In genomic region chr4:5894266-5894665, GRCh38 we compare ENCODE assay signal across 25 cellular contexts. TPM values are rescaled to one million over a fixed set of nuclear protein-coding genes. Genes with fewer than 3 reads are reported as not detected.
DNase-seq lines count a peak whose midpoint lies in the region; ATAC-seq and TF ChIP-seq lines count a peak whose summit lies in the region.
"Had no signal": no experiment of that assay in that cellular context is flagged by ENCODE, and none has a peak within 500 bp of the region (broad histone marks: within the 10 kb centered on the region; RNA-seq: fewer than 3 reads in every experiment).

No MANE protein-coding gene starts in this region.

- TF ChIP-seq CTCF in BE2C (IDR thresholded peaks at IDR 0.05; ENCODE audit: low read depth, low read length) (no peak), WTC11 (IDR thresholded peaks at IDR 0.05) (no peak)

- H3K4me3 Mint-ChIP-seq in WTC11 = no peak overlapping the region
- H3K4me3 Mint-ChIP-seq: activated naive CD4-positive, alpha-beta T cell treated with anti-CD3 and anti-CD28 coated beads, Interleukin-2, amount 10 ng/mL, durations not matched to agents 7 days and 5 days; activated T-helper 1 cell treated with anti-CD3 and anti-CD28 coated beads, Interleukin-12 subunit alpha, Interleukin-12 subunit beta, Interleukin-2, Interleukin-4 antibody, amounts not matched to agents 30 ng/mL and 10 ng/mL and 1 ng/mL, durations not matched to agents 14 hours and 24 hours and 36 hours; B cell had no signal

- peaks cover 14% of the 10 kb centered on the region for H3K27me3 ChIP-seq in BE2C

- H3K9me3 Mint-ChIP-seq in WTC11 = peaks cover 12% of the 10 kb centered on the region
- H3K9me3 Mint-ChIP-seq: activated naive CD4-positive, alpha-beta T cell treated with anti-CD3 and anti-CD28 coated beads, Interleukin-2, amount 10 ng/mL, durations not matched to agents 7 days and 5 days had no signal

- peaks cover 13% of the 10 kb centered on the region for H3K4me1 ChIP-seq in BE2C
- H3K4me1 ChIP-seq: Caco-2, pancreas had no signal

- H3K9me3 ChIP-seq in BE2C = no peaks in the 10 kb centered on the region
- H3K9me3 ChIP-seq: Caco-2, pancreas had no signal

- no peak overlapping the region for H3K27ac Mint-ChIP-seq in WTC11
- H3K27ac Mint-ChIP-seq: activated naive CD4-positive, alpha-beta T cell treated with anti-CD3 and anti-CD28 coated beads, Interleukin-2, amount 10 ng/mL, durations not matched to agents 7 days and 5 days; activated T-helper 1 cell treated with anti-CD3 and anti-CD28 coated beads, Interleukin-12 subunit alpha, Interleukin-12 subunit beta, Interleukin-2, Interleukin-4 antibody, amounts not matched to agents 30 ng/mL and 10 ng/mL and 1 ng/mL, durations not matched to agents 14 hours and 24 hours and 36 hours; B cell; naive thymus-derived CD4-positive, alpha-beta T cell had no signal

- POLR2A ChIA-PET in WTC11 (lab: Charles Lee) = interaction anchor here (0.9 kb wide), 1 partner anchor 86 kb away, joined by 3 read pairs; no protein-coding TSS in a partner anchor

- CTCF ChIA-PET in WTC11 (lab: Charles Lee) = interaction anchor here (1.0 to 2.1 kb wide), 7 partner anchors 11 to 104 kb away, joined by 3 to 8 read pairs (median 6); no protein-coding TSS in a partner anchor

- H3K36me3 ChIP-seq in BE2C = no peaks in the 10 kb centered on the region
- H3K36me3 ChIP-seq: left ventricle myocardium inferior, pancreas, tibial artery had no signal

- H3K36me3 Mint-ChIP-seq in WTC11 = peaks cover 8% of the 10 kb centered on the region
- H3K36me3 Mint-ChIP-seq: activated naive CD4-positive, alpha-beta T cell treated with anti-CD3 and anti-CD28 coated beads, Interleukin-2, amount 10 ng/mL, durations not matched to agents 7 days and 5 days had no signal

- DNase-seq in BE2C = peak; percentile 73
- DNase-seq in NCI-H1092 (lab: John Stamatoyannopoulos, UW) = peak; percentile 12
- peak; percentile 91 for DNase-seq in NCI-H524 treated with DMSO at 0.1 percent for 48 hours (lab: John Stamatoyannopoulos, UW)
- DNase-seq in myocyte (ENCODE audit: low read depth) = peak; percentile 32
- no peak for DNase-seq in WTC11 (ENCODE audit: low spot score)
- DNase-seq in kidney glomerular epithelial cell (lab: John Stamatoyannopoulos, UW) = no peak
- no peak for DNase-seq in activated gamma-delta T cell treated with Interleukin-2 at 50 U/mL for 16 hours
- DNase-seq: activated CD4-positive, alpha-beta T cell treated with anti-CD3 and anti-CD28 coated beads, Interleukin-2, amount 50 U/mL, for 4 hours; activated CD8-positive, alpha-beta memory T cell treated with anti-CD3 and anti-CD28 coated beads, Interleukin-2, amount 50 U/mL, for 4 hours; activated naive CD4-positive, alpha-beta T cell treated with anti-CD3 and anti-CD28 coated beads, Interleukin-2, amount 10 ng/mL, durations not matched to agents 7 days and 5 days; Caco-2; left ventricle myocardium inferior; mesendoderm; naive thymus-derived CD4-positive, alpha-beta T cell; NCI-H1436; pancreas; PC-9; tibial artery had no signal

- ATAC-seq in WTC11 = no peak
- ATAC-seq in HG02981 (IDR thresholded peaks at IDR 0.05; ENCODE audit: unreplicated experiment) = no peak
- ATAC-seq: HCT116; naive thymus-derived CD4-positive, alpha-beta T cell; pancreas; Right ventricle myocardium inferior had no signal

- peaks cover 91% of the 10 kb centered on the region for H3K27me3 Mint-ChIP-seq in WTC11 (ENCODE audit: low read depth)

- H3K4me3 ChIP-seq in BE2C (ENCODE audit: low read depth, low read length) = no peak overlapping the region
- H3K4me3 ChIP-seq: left ventricle myocardium inferior, pancreas, PC-9, smooth muscle cell, tibial artery had no signal

- H3K4me1 Mint-ChIP-seq in WTC11 = peaks cover 40% of the 10 kb centered on the region
- H3K4me1 Mint-ChIP-seq: activated naive CD4-positive, alpha-beta T cell treated with anti-CD3 and anti-CD28 coated beads, Interleukin-2, amount 10 ng/mL, durations not matched to agents 7 days and 5 days had no signal

TF ChIP-seq in WTC11, 78 proteins besides CTCF, POLR2A, EP300 and RAD21:
- TF ChIP-seq HMGXB4 (CRISPR knock-in tag; IDR thresholded peaks at IDR 0.05) = no peak
- TF ChIP-seq, protein P1, sequence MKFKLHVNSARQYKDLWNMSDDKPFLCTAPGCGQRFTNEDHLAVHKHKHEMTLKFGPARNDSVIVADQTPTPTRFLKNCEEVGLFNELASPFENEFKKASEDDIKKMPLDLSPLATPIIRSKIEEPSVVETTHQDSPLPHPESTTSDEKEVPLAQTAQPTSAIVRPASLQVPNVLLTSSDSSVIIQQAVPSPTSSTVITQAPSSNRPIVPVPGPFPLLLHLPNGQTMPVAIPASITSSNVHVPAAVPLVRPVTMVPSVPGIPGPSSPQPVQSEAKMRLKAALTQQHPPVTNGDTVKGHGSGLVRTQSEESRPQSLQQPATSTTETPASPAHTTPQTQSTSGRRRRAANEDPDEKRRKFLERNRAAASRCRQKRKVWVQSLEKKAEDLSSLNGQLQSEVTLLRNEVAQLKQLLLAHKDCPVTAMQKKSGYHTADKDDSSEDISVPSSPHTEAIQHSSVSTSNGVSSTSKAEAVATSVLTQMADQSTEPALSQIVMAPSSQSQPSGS (CRISPR knock-in tag; IDR thresholded peaks at IDR 0.05; ENCODE audit: borderline replicate concordance, low read depth) = no peak
- TF ChIP-seq, protein P2, sequence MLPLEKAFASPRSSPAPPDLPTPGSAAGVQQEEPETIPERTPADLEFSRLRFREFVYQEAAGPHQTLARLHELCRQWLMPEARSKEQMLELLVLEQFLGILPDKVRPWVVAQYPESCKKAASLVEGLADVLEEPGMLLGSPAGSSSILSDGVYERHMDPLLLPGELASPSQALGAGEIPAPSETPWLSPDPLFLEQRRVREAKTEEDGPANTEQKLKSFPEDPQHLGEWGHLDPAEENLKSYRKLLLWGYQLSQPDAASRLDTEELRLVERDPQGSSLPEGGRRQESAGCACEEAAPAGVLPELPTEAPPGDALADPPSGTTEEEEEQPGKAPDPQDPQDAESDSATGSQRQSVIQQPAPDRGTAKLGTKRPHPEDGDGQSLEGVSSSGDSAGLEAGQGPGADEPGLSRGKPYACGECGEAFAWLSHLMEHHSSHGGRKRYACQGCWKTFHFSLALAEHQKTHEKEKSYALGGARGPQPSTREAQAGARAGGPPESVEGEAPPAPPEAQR (CRISPR knock-in tag; IDR thresholded peaks at IDR 0.05) = no peak
- TF ChIP-seq ZNF416 (CRISPR knock-in tag; IDR thresholded peaks at IDR 0.05) = no peak

RNA-seq across cellular contexts. Expression of gene CRMP1, which starts 1.4 kb away (rescaled TPM):
- 252 TPM for polyA plus RNA-seq in BE2C (2012; ENCODE audit: insufficient read depth, insufficient read length, low read depth)
- total RNA-seq in myocyte (23.2 and 23.6 TPM in 2 replicates), WTC11 (2021) (109 to 134 TPM (median 110 TPM) in 3 replicates)
- 57.6 TPM for polyA plus RNA-seq in myocyte (2012)
- total RNA-seq: activated T-helper 1 cell treated with anti-CD3 and anti-CD28 coated beads, Interleukin-12 subunit alpha, Interleukin-12 subunit beta, Interleukin-2, Interleukin-4 antibody, amounts not matched to agents 30 ng/mL and 10 ng/mL and 1 ng/mL, durations not matched to agents 14 hours and 24 hours and 36 hours; B cell; Caco-2; MCF 10A; PC-9 had no signal
- polyA plus RNA-seq: naive thymus-derived CD4-positive, alpha-beta T cell had no signal

Comparison
In these comparisons a context has a peak if more than half of its experiments do, and no peak if none do; other contexts are left out.
1. DNase-seq: peak in BE2C (single experiment), NCI-H1092 (single experiment), NCI-H524 treated with DMSO at 0.1 percent for 48 hours (single experiment) and myocyte (single experiment); none in WTC11 (single experiment), kidney glomerular epithelial cell (single experiment) and activated gamma-delta T cell treated with Interleukin-2 at 50 U/mL for 16 hours (single experiment).